Comparison of ENCODE assay signal across 20 cellular contexts in the genomic region with DNA sequence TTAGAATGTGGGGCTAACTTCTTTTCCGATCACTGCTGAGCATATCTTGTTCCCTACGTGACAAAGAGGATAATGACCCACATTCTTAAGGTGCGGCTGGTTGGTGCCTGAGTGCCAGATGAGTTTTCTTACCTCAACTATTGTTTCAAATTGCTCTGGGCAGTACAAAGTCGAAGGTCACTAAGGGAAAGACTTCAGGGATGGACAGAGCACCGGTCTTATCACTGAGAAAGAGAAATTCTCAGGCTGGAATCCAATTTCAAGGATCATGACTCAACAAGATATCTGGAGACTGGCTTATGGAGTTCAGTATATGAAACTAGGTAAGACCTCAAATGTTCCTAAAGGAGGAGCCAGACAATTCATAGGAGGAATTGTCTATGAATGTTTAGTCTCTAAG.
A peak's percentile ranks its signal among the peaks of the same experiment; 100 is the strongest.
DNase-seq lines count a peak whose midpoint lies in the region; ATAC-seq and TF ChIP-seq lines count a peak whose summit lies in the region.
"Had no signal": no experiment of that assay in that cellular context is flagged by ENCODE, and none has a peak within 500 bp of the region (broad histone marks: within the 10 kb centered on the region; RNA-seq: fewer than 3 reads in every experiment).

No MANE protein-coding gene starts in this region.

- H3K27ac ChIP-seq in PC-9: peak overlapping the region; percentile 80
- no peak overlapping the region for H3K27ac ChIP-seq in body of pancreas

- peak; percentile 75 for DNase-seq in A172 (ENCODE audit: low spot score)
- DNase-seq in PC-9: peak; percentile 74 to 95
- peak; percentile 26 for DNase-seq in fibroblast of peridontal ligament (ENCODE audit: extremely low read depth)
- peak; percentile 9 for DNase-seq in myocyte (ENCODE audit: low read depth)
- no peak for DNase-seq in lower leg skin (ENCODE audit: low spot score in 2 of 2)
- DNase-seq in NCI-H69 (lab: John Stamatoyannopoulos, UW): no peak
- no peak for DNase-seq in NCI-H2029 treated with DMSO at 0.1 percent for 48 hours (lab: John Stamatoyannopoulos, UW)
- DNase-seq in body of pancreas: no peak
- DNase-seq: 8988T, DMS 273 treated with DMSO at 0.1 percent for 48 hours, HCEC 1CT, Karpas-422, MM.1S, NCI-H1092, NCI-H1436 treated with DMSO at 0.1 percent for 48 hours, NCI-H2029, NCI-H748 treated with DMSO at 0.1 percent for 48 hours, SHP77 had no signal

- TF ChIP-seq CTCF in PC-9 (conservative IDR thresholded peaks at IDR 0.05) (no peak), lower leg skin (IDR thresholded peaks at IDR 0.05) (no peak), body of pancreas (IDR thresholded peaks at IDR 0.05) (no peak)

- intact Hi-C loops in PC-9 (cut with micrococcal nuclease; ENCODE audit: unreplicated experiment) (loop anchor here (1.0 to 5.0 kb wide), 12 partner anchors 16 to 790 kb away; no protein-coding TSS in a partner anchor), lower leg skin (cut with DNase I; ENCODE audit: low total_unique reads) (no loop called here), body of pancreas (cut with DNase I) (no loop called here)

- H3K79me2 ChIP-seq in PC-9 (ENCODE audit: low read depth): no peaks in the 10 kb centered on the region

- H3K4me3 ChIP-seq in PC-9 (no peak overlapping the region), lower leg skin (ENCODE audit: low read depth, poor library complexity, severe bottlenecking) (no peak overlapping the region), body of pancreas (no peak overlapping the region)
- H3K4me3 ChIP-seq: GM12878, GM23338 had no signal

- TF ChIP-seq POLR2A in lower leg skin (IDR thresholded peaks at IDR 0.05): no peak
- TF ChIP-seq POLR2A in body of pancreas (IDR thresholded peaks at IDR 0.05): no peak

- H3F3A ChIP-seq in PC-9 (ENCODE audit: insufficient read depth, low read depth): peaks cover 31% of the 10 kb centered on the region

- POLR2A ChIA-PET in PC-9 (lab: Charles Lee; ENCODE audit: unreplicated experiment): no interaction called here

- CTCF ChIA-PET in PC-9 (lab: Charles Lee): no interaction called here

- H3K27me3 ChIP-seq in PC-9 (ENCODE audit: insufficient read depth, low read depth): no peaks in the 10 kb centered on the region
- H3K27me3 ChIP-seq in body of pancreas: no peaks in the 10 kb centered on the region

- H4K20me1 ChIP-seq in PC-9 (ENCODE audit: insufficient read depth): no peaks in the 10 kb centered on the region

- H3K4me1 ChIP-seq in PC-9 (replicated peaks; ENCODE audit: insufficient read depth) (peaks cover 36% of the 10 kb centered on the region), body of pancreas (no peaks in the 10 kb centered on the region)

- WGBS in lower leg skin, 2 donors: 83 to 85% methylated on average over 5 of the region's 5 CpGs
- 63 to 70% methylated on average over 5 of the region's 5 CpGs for WGBS in body of pancreas, 2 donors

- H3K9me2 ChIP-seq in PC-9 (ENCODE audit: insufficient read depth): no peaks in the 10 kb centered on the region

- peak overlapping the region; percentile 20 for H3K4me2 ChIP-seq in PC-9
- H3K4me2 ChIP-seq: GM23338 had no signal

- H3K9me3 ChIP-seq in PC-9 (ENCODE audit: insufficient read depth, low read depth) (peaks cover 45% of the 10 kb centered on the region), body of pancreas (peaks cover 0 to 4% (median 0%) of the 10 kb centered on the region in 3 donors)

- peak overlapping the region; percentile 30 for H2AFZ ChIP-seq in PC-9
- H2AFZ ChIP-seq: GM23338 had no signal

- ATAC-seq in body of pancreas: no peak
- ATAC-seq: GM12878, GM23338 had no signal

- H3K36me3 ChIP-seq in PC-9 (ENCODE audit: low read depth): no peaks in the 10 kb centered on the region
- no peaks in the 10 kb centered on the region for H3K36me3 ChIP-seq in body of pancreas (replicated peaks in 1 of 2; ENCODE audit: insufficient read depth in 1 of 2, low read depth in 2 of 2)

- no TSS peak for BruUV-seq in PC-9 (replicated peaks; lab: Mats Ljungman, UMichigan)

Comparison
In these comparisons a context has a peak if more than half of its experiments do, and no peak if none do; other contexts are left out.
1. DNase-seq: peak in A172 (single experiment), PC-9 (2 of 2), fibroblast of peridontal ligament (single experiment) and myocyte (single experiment); none in lower leg skin (0 of 2), NCI-H69 (single experiment), NCI-H2029 treated with DMSO at 0.1 percent for 48 hours (single experiment) and body of pancreas (0 of 4).